ENCODE assay signal across 16 cellular contexts in genomic region chr19:1492474-1493006, GRCh38. TPM values are rescaled to one million over a fixed set of nuclear protein-coding genes. Genes with fewer than 3 reads are reported as not detected.
A peak's percentile ranks its signal among the peaks of the same experiment; 100 is the strongest.
DNase-seq lines count a peak whose midpoint lies in the region; ATAC-seq and TF ChIP-seq lines count a peak whose summit lies in the region.
"Had no signal": no experiment of that assay in that cellular context is flagged by ENCODE, and none has a peak within 500 bp of the region (broad histone marks: within the 10 kb centered on the region; RNA-seq: fewer than 3 reads in every experiment).

No MANE protein-coding gene starts in this region.

- no peaks in the 10 kb centered on the region for H3K9me3 Mint-ChIP-seq in brain
- H3K9me3 Mint-ChIP-seq in naive thymus-derived CD4-positive, alpha-beta T cell, result peaks cover 0 to 2% (median 0%) of the 10 kb centered on the region in 11 donors

- H3K27me3 Mint-ChIP-seq in brain, result peaks cover 13% of the 10 kb centered on the region
- peaks cover 0 to 14% (median 0%) of the 10 kb centered on the region in 5 donors for H3K27me3 Mint-ChIP-seq in naive thymus-derived CD4-positive, alpha-beta T cell

- TF ChIP-seq CTCF in brain (conservative IDR thresholded peaks at IDR 0.05) (no peak), gastrocnemius medialis (IDR thresholded peaks at IDR 0.05 in 4 of 5, conservative IDR thresholded peaks at IDR 0.05 in 1 of 5) (no peak)

- POLR2A ChIA-PET in naive thymus-derived CD4-positive, alpha-beta T cell (lab: Charles Lee), result interaction anchor here (0.7 kb wide), 1 partner anchor 15 kb away, joined by 3 read pairs; no protein-coding TSS in a partner anchor

- H3K27ac Mint-ChIP-seq in brain, result no peak overlapping the region
- H3K27ac Mint-ChIP-seq in naive thymus-derived CD4-positive, alpha-beta T cell, result peak overlapping the region in 1 of 9 donors; percentile 67

- H3K4me1 Mint-ChIP-seq in brain, result peaks cover 21% of the 10 kb centered on the region
- H3K4me1 Mint-ChIP-seq in naive thymus-derived CD4-positive, alpha-beta T cell, result peaks cover 7 to 17% (median 15%) of the 10 kb centered on the region in 7 donors

- ATAC-seq in naive thymus-derived CD4-positive, alpha-beta T cell, result no peak
- ATAC-seq in GM18909 (IDR thresholded peaks at IDR 0.05; ENCODE audit: poor library complexity, unreplicated experiment), result no peak
- ATAC-seq in gastrocnemius medialis, result no peak
- ATAC-seq: upper lobe of right lung had no signal

- H3K9me3 ChIP-seq in naive thymus-derived CD4-positive, alpha-beta T cell (ENCODE audit: control insufficient read depth in 2 of 3, low read length in 3 of 3), result no peaks in the 10 kb centered on the region
- H3K9me3 ChIP-seq in gastrocnemius medialis, result no peaks in the 10 kb centered on the region
- H3K9me3 ChIP-seq: upper lobe of right lung had no signal

- in situ Hi-C loops in ACHN (cut with HindIII; ENCODE audit: low pct_ligation_motif_present, low pct_unique_long_range_greater_than_20kb, low sequenced_read_pairs), result no loop called here
- in situ Hi-C loops in gastrocnemius medialis (cut with MboI; ENCODE audit: low sequenced_read_pairs in 4 of 4), result no loop called here

- intact Hi-C loops in naive thymus-derived CD4-positive, alpha-beta T cell (cut with micrococcal nuclease), result loop anchor here in 1 of 2 donors (5.0 kb wide), 1 partner anchor 115 kb away; the partner anchor contains the start of gene UQCR11
- intact Hi-C loops in gastrocnemius medialis (cut with DNase I; ENCODE audit: low total_unique reads), result no loop called here

- DNase-seq in ACHN, result peak; percentile 31
- peak; percentile 43 for DNase-seq in HT-29 (ENCODE audit: low spot score)
- no peak for DNase-seq in naive thymus-derived CD4-positive, alpha-beta T cell
- no peak for DNase-seq in HPDE6-E6E7 (ENCODE audit: extremely low spot score)
- DNase-seq in NCI-H1105 treated with DMSO at 0.1 percent for 48 hours (lab: John Stamatoyannopoulos, UW), result no peak
- no peak for DNase-seq in gastrocnemius medialis
- DNase-seq: amniotic stem cell; cortex of kidney; mesendoderm; NCI-H1092 treated with DMSO at 0.1 percent for 48 hours; NCI-H2227 treated with DMSO at 0.1 percent for 48 hours; stimulated activated CD4-positive, alpha-beta T cell treated with anti-CD3 and anti-CD28 coated beads, Interleukin-1b, Interleukin-23, amount 100 ng/mL, for 48 hours; upper lobe of right lung had no signal

- CTCF ChIA-PET in naive thymus-derived CD4-positive, alpha-beta T cell (lab: Charles Lee), result no interaction called here

- no peaks in the 10 kb centered on the region for H3K36me3 ChIP-seq in naive thymus-derived CD4-positive, alpha-beta T cell (ENCODE audit: control insufficient read depth in 2 of 3, insufficient read depth in 3 of 3, low read length in 3 of 3)
- no peaks in the 10 kb centered on the region for H3K36me3 ChIP-seq in gastrocnemius medialis
- H3K36me3 ChIP-seq: upper lobe of right lung had no signal

- H3K36me3 Mint-ChIP-seq in brain, result no peaks in the 10 kb centered on the region
- H3K36me3 Mint-ChIP-seq in naive thymus-derived CD4-positive, alpha-beta T cell, result no peaks in the 10 kb centered on the region

- no peak for TF ChIP-seq POLR2A in gastrocnemius medialis (IDR thresholded peaks at IDR 0.05)

- H3K4me1 ChIP-seq in naive thymus-derived CD4-positive, alpha-beta T cell (ENCODE audit: control insufficient read depth in 2 of 2, insufficient read depth in 2 of 2, low read length in 2 of 2), result peaks cover 9 to 10% of the 10 kb centered on the region in 2 donors
- H3K4me1 ChIP-seq in gastrocnemius medialis, result peaks cover 5 to 9% of the 10 kb centered on the region in 2 donors

- H3K4me3 Mint-ChIP-seq in brain, result peak overlapping the region in 4 of 5 experiments; percentile 83 to 90 (median 84)
- peak overlapping the region in 7 of 10 donors; percentile 21 to 83 (median 74) for H3K4me3 Mint-ChIP-seq in naive thymus-derived CD4-positive, alpha-beta T cell

- no peaks in the 10 kb centered on the region for H3K27me3 ChIP-seq in naive thymus-derived CD4-positive, alpha-beta T cell (ENCODE audit: control insufficient read depth in 2 of 2, insufficient read depth in 2 of 2, low read length in 2 of 2)
- peaks cover 3 to 8% (median 8%) of the 10 kb centered on the region in 3 donors for H3K27me3 ChIP-seq in gastrocnemius medialis

- no peak overlapping the region for H3K27ac ChIP-seq in naive thymus-derived CD4-positive, alpha-beta T cell (ENCODE audit: low read depth, low read length)
- H3K27ac ChIP-seq in gastrocnemius medialis, result no peak overlapping the region
- H3K27ac ChIP-seq: upper lobe of right lung had no signal

- H3K4me3 ChIP-seq in naive thymus-derived CD4-positive, alpha-beta T cell (ENCODE audit: low read length), result no peak overlapping the region
- no peak overlapping the region for H3K4me3 ChIP-seq in gastrocnemius medialis
- H3K4me3 ChIP-seq: upper lobe of right lung had no signal

RNA-seq across cellular contexts. Expression of gene REEP6, which starts 1.6 kb away (rescaled TPM):
- 23.1 and 26.6 TPM in 2 replicates for total RNA-seq in HT-29 (2014; rRNA removed; shearing (Covaris generic))
- 10.4 TPM for polyA plus RNA-seq in brain (ENCODE audit: insufficient read depth, low read depth, low replicate concordance)
- 1 to 10 TPM; 1.6 to 5.3 (median 4.4) TPM for total RNA-seq in naive thymus-derived CD4-positive, alpha-beta T cell
- 1 to 10 TPM; 5.6 to 7.2 TPM for polyA plus RNA-seq in naive thymus-derived CD4-positive, alpha-beta T cell
- 1 to 10 TPM; 1.1 to 2.3 (median 1.5) TPM for total RNA-seq in gastrocnemius medialis

RNA-seq across cellular contexts. Expression of gene PCSK4, which starts 2.4 kb away (rescaled TPM):
- total RNA-seq in HT-29 (2014; rRNA removed; shearing (Covaris generic)), result 0.99 and 2.1 TPM in 2 replicates
- polyA plus RNA-seq in brain (ENCODE audit: insufficient read depth, low read depth, low replicate concordance), result 3.9 TPM
- 10 to 100 TPM in 1 of 5 experiments, 1 to 10 TPM in 3, under 1 TPM in 1; 0.87 to 10.8 (median 7.8) TPM for total RNA-seq in naive thymus-derived CD4-positive, alpha-beta T cell
- under 1 TPM; 0.64 to 0.72 TPM for polyA plus RNA-seq in naive thymus-derived CD4-positive, alpha-beta T cell
- total RNA-seq in gastrocnemius medialis, result under 1 TPM; 0.12 to 0.60 (median 0.37) TPM

RNA-seq across cellular contexts. Expression of gene C19orf25, which starts 13.5 kb away (rescaled TPM):
- 56.0 and 72.9 TPM in 2 replicates for total RNA-seq in HT-29 (2014; rRNA removed; shearing (Covaris generic))
- polyA plus RNA-seq in brain (ENCODE audit: insufficient read depth, low read depth, low replicate concordance), result 101 TPM
- 10 to 100 TPM; 24.2 to 64.5 (median 44.6) TPM for total RNA-seq in naive thymus-derived CD4-positive, alpha-beta T cell
- polyA plus RNA-seq in naive thymus-derived CD4-positive, alpha-beta T cell, result 10 to 100 TPM; 43.6 to 69.8 TPM
- total RNA-seq in gastrocnemius medialis, result 10 to 100 TPM; 18.7 to 25.7 (median 19.9) TPM

RNA-seq across cellular contexts. Expression of gene ADAMTSL5, which starts 20.3 kb away (rescaled TPM):
- 1.3 and 3.9 TPM in 2 replicates for total RNA-seq in HT-29 (2014; rRNA removed; shearing (Covaris generic))
- 0.49 TPM for polyA plus RNA-seq in brain (ENCODE audit: insufficient read depth, low read depth, low replicate concordance)
- 1 to 10 TPM; 3.6 to 9.9 (median 6.0) TPM for total RNA-seq in naive thymus-derived CD4-positive, alpha-beta T cell
- 1 to 10 TPM; 4.3 to 4.8 TPM for polyA plus RNA-seq in naive thymus-derived CD4-positive, alpha-beta T cell
- total RNA-seq in gastrocnemius medialis, result 1 to 10 TPM in 3 of 4 donors, under 1 TPM in 1; 0.41 to 6.5 (median 3.0) TPM

RNA-seq across cellular contexts. Expression of gene PLK5, which starts 31.3 kb away (rescaled TPM):
- total RNA-seq in HT-29 (2014; rRNA removed; shearing (Covaris generic)), result not detected in 2 replicates
- 1.1 TPM for polyA plus RNA-seq in brain (ENCODE audit: insufficient read depth, low read depth, low replicate concordance)
- not detected for total RNA-seq in naive thymus-derived CD4-positive, alpha-beta T cell
- not detected for polyA plus RNA-seq in naive thymus-derived CD4-positive, alpha-beta T cell
- not detected for total RNA-seq in gastrocnemius medialis
- total RNA-seq: pulmonary artery endothelial cell, upper lobe of right lung had no signal

Comparison
In these comparisons a context has a peak if more than half of its experiments do, and no peak if none do; other contexts are left out.
1. DNase-seq: peak in ACHN (single experiment) and HT-29 (single experiment); none in naive thymus-derived CD4-positive, alpha-beta T cell (0 of 9), HPDE6-E6E7 (single experiment), NCI-H1105 treated with DMSO at 0.1 percent for 48 hours (single experiment) and gastrocnemius medialis (0 of 2).